Comparison of ENCODE assay signal across 38 cellular contexts in genomic region chr5:77649776-77650175, GRCh38. TPM values are rescaled to one million over a fixed set of nuclear protein-coding genes. Genes with fewer than 3 reads are reported as not detected.
"Had no signal": no experiment of that assay in that cellular context is flagged by ENCODE, and none has a peak within 500 bp of the region (broad histone marks: within the 10 kb centered on the region; RNA-seq: fewer than 3 reads in every experiment).

No MANE protein-coding gene starts in this region.

- H3K36me3 ChIP-seq: MG63 had no signal

- H3K9me3 ChIP-seq: MG63 had no signal

- DNase-seq: Karpas-422, Kasumi-1, MG63, MM.1S, MV-4-11, NCI-H1048, NCI-H1092, NCI-H1092 treated with DMSO at 0.1 percent for 48 hours, NCI-H1105, NCI-H1105 treated with DMSO at 0.1 percent for 48 hours, NCI-H1417, NCI-H1417 treated with DMSO at 0.1 percent for 48 hours, NCI-H1436, NCI-H1436 treated with DMSO at 0.1 percent for 48 hours, NCI-H146, NCI-H1694, NCI-H1694 treated with DMSO at 0.1 percent for 48 hours, NCI-H187, NCI-H187 treated with DMSO at 0.1 percent for 48 hours, NCI-H1930, NCI-H2029, NCI-H2029 treated with DMSO at 0.1 percent for 48 hours, NCI-H2081, NCI-H2081 treated with DMSO at 0.1 percent for 48 hours, NCI-H2107, NCI-H2171, NCI-H2171 treated with DMSO at 0.1 percent for 48 hours, NCI-H2227 treated with DMSO at 0.1 percent for 48 hours, NCI-H226, NCI-H345, NCI-H446, NCI-H446 treated with DMSO at 0.1 percent for 48 hours, NCI-H510A, NCI-H510A treated with DMSO at 0.1 percent for 48 hours had no signal

- H3K4me3 ChIP-seq: MG63 had no signal

RNA-seq across cellular contexts. Expression of gene OTP, which starts 11.3 kb away (rescaled TPM):
- total RNA-seq: LHCN-M2, M059J, MCF 10A, NCI-H460 had no signal
